ENCODE assay signal across 10 cellular contexts in the genomic region with DNA sequence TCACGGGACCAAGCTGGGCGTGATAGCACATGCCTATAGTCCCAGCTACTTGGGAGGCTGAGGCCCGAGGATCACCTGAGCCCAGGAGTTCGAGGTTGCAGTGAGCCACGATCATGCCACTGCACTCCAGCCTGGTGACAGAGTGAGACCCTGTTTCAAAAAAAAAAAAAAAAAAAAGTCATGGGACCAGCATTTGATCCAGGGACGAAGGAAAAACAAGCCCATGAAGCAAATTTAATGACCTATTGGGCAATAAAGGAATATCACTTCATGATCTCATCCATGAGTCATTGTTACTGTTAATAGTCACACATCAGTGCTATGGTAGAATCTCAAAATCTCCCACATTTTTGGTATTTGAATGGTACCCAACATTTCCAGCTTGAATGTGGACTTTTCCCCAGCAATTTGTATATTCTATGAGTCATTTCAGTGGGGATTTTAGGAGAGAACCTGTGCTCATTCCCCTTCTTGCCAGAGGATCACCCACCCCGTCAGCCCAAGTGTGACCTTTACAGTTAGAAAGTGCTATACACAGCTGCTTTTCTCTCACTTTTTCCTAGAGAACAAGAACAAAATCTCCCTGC. TPM values are rescaled to one million over a fixed set of nuclear protein-coding genes. Genes with fewer than 3 reads are reported as not detected.
DNase-seq lines count a peak whose midpoint lies in the region; ATAC-seq and TF ChIP-seq lines count a peak whose summit lies in the region.
"Had no signal": no experiment of that assay in that cellular context is flagged by ENCODE, and none has a peak within 500 bp of the region (broad histone marks: within the 10 kb centered on the region; RNA-seq: fewer than 3 reads in every experiment).

No MANE protein-coding gene starts in this region.

- H3K27me3 Mint-ChIP-seq in activated T-helper 1 cell treated with anti-CD3 and anti-CD28 coated beads, Interleukin-12 subunit alpha, Interleukin-12 subunit beta, Interleukin-2, Interleukin-4 antibody, amounts not matched to agents 30 ng/mL and 10 ng/mL and 1 ng/mL, durations not matched to agents 14 hours and 24 hours and 36 hours (ENCODE audit: insufficient read depth): peaks cover 2% of the 10 kb centered on the region
- H3K27me3 Mint-ChIP-seq: central memory CD8-positive, alpha-beta T cell had no signal

- DNase-seq in HFF-Myc (ENCODE audit: extremely low read depth, low read depth) (peak; percentile 81), Right ventricle myocardium superior (no peak), NCI-H1092 (lab: John Stamatoyannopoulos, UW) (no peak), cortex of kidney (lab: John Stamatoyannopoulos, UW) (no peak)
- DNase-seq in activated T-helper 1 cell treated with anti-CD3 and anti-CD28 coated beads, Interleukin-12 subunit alpha, Interleukin-12 subunit beta, Interleukin-2, Interleukin-4 antibody, amounts not matched to agents 30 ng/mL and 10 ng/mL and 1 ng/mL, durations not matched to agents 14 hours and 24 hours and 36 hours (ENCODE audit: low spot score): no peak
- peak; percentile 23 for DNase-seq in stimulated activated CD8-positive, alpha-beta memory T cell treated with anti-CD3 and anti-CD28 coated beads, Interleukin-4, amount 100 ng/mL, for 48 hours
- DNase-seq: NCI-H146 had no signal

- intact Hi-C loops in activated T-helper 1 cell treated with anti-CD3 and anti-CD28 coated beads, Interleukin-12 subunit alpha, Interleukin-12 subunit beta, Interleukin-2, Interleukin-4 antibody, amounts not matched to agents 30 ng/mL and 10 ng/mL and 1 ng/mL, durations not matched to agents 14 hours and 24 hours and 36 hours (cut with micrococcal nuclease): no loop called here
- intact Hi-C loops in Right ventricle myocardium superior (cut with DNase I): no loop called here

- H3K27ac Mint-ChIP-seq in activated T-helper 1 cell treated with anti-CD3 and anti-CD28 coated beads, Interleukin-12 subunit alpha, Interleukin-12 subunit beta, Interleukin-2, Interleukin-4 antibody, amounts not matched to agents 30 ng/mL and 10 ng/mL and 1 ng/mL, durations not matched to agents 14 hours and 24 hours and 36 hours: peak overlapping the region; percentile 65

- no peak for TF ChIP-seq CTCF in HFF-Myc (IDR thresholded peaks at IDR 0.05; ENCODE audit: low read depth, low read length, missing control alignments)

- ATAC-seq in Right ventricle myocardium superior (ENCODE audit: poor library complexity): peak; percentile 88
- ATAC-seq in GM21737 (IDR thresholded peaks at IDR 0.05; ENCODE audit: unreplicated experiment): no peak
- no peak for ATAC-seq in GM18498 (IDR thresholded peaks at IDR 0.05; ENCODE audit: unreplicated experiment)

- peaks cover 16% of the 10 kb centered on the region for H3K4me1 Mint-ChIP-seq in activated T-helper 1 cell treated with anti-CD3 and anti-CD28 coated beads, Interleukin-12 subunit alpha, Interleukin-12 subunit beta, Interleukin-2, Interleukin-4 antibody, amounts not matched to agents 30 ng/mL and 10 ng/mL and 1 ng/mL, durations not matched to agents 14 hours and 24 hours and 36 hours (ENCODE audit: low read depth)
- H3K4me1 Mint-ChIP-seq: central memory CD8-positive, alpha-beta T cell had no signal

- H3K4me3 Mint-ChIP-seq in activated T-helper 1 cell treated with anti-CD3 and anti-CD28 coated beads, Interleukin-12 subunit alpha, Interleukin-12 subunit beta, Interleukin-2, Interleukin-4 antibody, amounts not matched to agents 30 ng/mL and 10 ng/mL and 1 ng/mL, durations not matched to agents 14 hours and 24 hours and 36 hours: no peak overlapping the region
- H3K4me3 Mint-ChIP-seq: central memory CD8-positive, alpha-beta T cell had no signal

- no peak overlapping the region for H3K4me3 ChIP-seq in HFF-Myc (replicated peaks; ENCODE audit: low read depth, low read length)

- peaks cover 7% of the 10 kb centered on the region for H3K36me3 Mint-ChIP-seq in activated T-helper 1 cell treated with anti-CD3 and anti-CD28 coated beads, Interleukin-12 subunit alpha, Interleukin-12 subunit beta, Interleukin-2, Interleukin-4 antibody, amounts not matched to agents 30 ng/mL and 10 ng/mL and 1 ng/mL, durations not matched to agents 14 hours and 24 hours and 36 hours (ENCODE audit: low read depth)

- no peaks in the 10 kb centered on the region for H3K9me3 Mint-ChIP-seq in activated T-helper 1 cell treated with anti-CD3 and anti-CD28 coated beads, Interleukin-12 subunit alpha, Interleukin-12 subunit beta, Interleukin-2, Interleukin-4 antibody, amounts not matched to agents 30 ng/mL and 10 ng/mL and 1 ng/mL, durations not matched to agents 14 hours and 24 hours and 36 hours
- H3K9me3 Mint-ChIP-seq: central memory CD8-positive, alpha-beta T cell had no signal

RNA-seq across cellular contexts. Expression of gene SOD2, which starts 8.5 kb away (rescaled TPM):
- total RNA-seq in activated T-helper 1 cell treated with anti-CD3 and anti-CD28 coated beads, Interleukin-12 subunit alpha, Interleukin-12 subunit beta, Interleukin-2, Interleukin-4 antibody, amounts not matched to agents 30 ng/mL and 10 ng/mL and 1 ng/mL, durations not matched to agents 14 hours and 24 hours and 36 hours: 78.3 and 81.0 TPM in 2 replicates
- 1,058 TPM for total RNA-seq in Right ventricle myocardium superior

RNA-seq across cellular contexts. Expression of gene WTAP, which starts 25.8 kb away (rescaled TPM):
- total RNA-seq in activated T-helper 1 cell treated with anti-CD3 and anti-CD28 coated beads, Interleukin-12 subunit alpha, Interleukin-12 subunit beta, Interleukin-2, Interleukin-4 antibody, amounts not matched to agents 30 ng/mL and 10 ng/mL and 1 ng/mL, durations not matched to agents 14 hours and 24 hours and 36 hours: 125 and 136 TPM in 2 replicates
- total RNA-seq in Right ventricle myocardium superior: 40.1 TPM

Comparison
In these comparisons a context has a peak if more than half of its experiments do, and no peak if none do; other contexts are left out.
1. DNase-seq: peak in HFF-Myc (single experiment) and stimulated activated CD8-positive, alpha-beta memory T cell treated with anti-CD3 and anti-CD28 coated beads, Interleukin-4, amount 100 ng/mL, for 48 hours (single experiment); none in activated T-helper 1 cell treated with anti-CD3 and anti-CD28 coated beads, Interleukin-12 subunit alpha, Interleukin-12 subunit beta, Interleukin-2, Interleukin-4 antibody, amounts not matched to agents 30 ng/mL and 10 ng/mL and 1 ng/mL, durations not matched to agents 14 hours and 24 hours and 36 hours (single experiment), Right ventricle myocardium superior (single experiment), NCI-H1092 (single experiment) and cortex of kidney (single experiment).
2. RNA of gene SOD2, which starts 8.5 kb away (total RNA-seq): 1,058 TPM in Right ventricle myocardium superior (single experiment); 78.3 to 81.0 TPM in activated T-helper 1 cell treated with anti-CD3 and anti-CD28 coated beads, Interleukin-12 subunit alpha, Interleukin-12 subunit beta, Interleukin-2, Interleukin-4 antibody, amounts not matched to agents 30 ng/mL and 10 ng/mL and 1 ng/mL, durations not matched to agents 14 hours and 24 hours and 36 hours; every median in the first group is over 10 times any median in the second.